ENCODE assay signal across 1 cellular context in the genomic region with DNA sequence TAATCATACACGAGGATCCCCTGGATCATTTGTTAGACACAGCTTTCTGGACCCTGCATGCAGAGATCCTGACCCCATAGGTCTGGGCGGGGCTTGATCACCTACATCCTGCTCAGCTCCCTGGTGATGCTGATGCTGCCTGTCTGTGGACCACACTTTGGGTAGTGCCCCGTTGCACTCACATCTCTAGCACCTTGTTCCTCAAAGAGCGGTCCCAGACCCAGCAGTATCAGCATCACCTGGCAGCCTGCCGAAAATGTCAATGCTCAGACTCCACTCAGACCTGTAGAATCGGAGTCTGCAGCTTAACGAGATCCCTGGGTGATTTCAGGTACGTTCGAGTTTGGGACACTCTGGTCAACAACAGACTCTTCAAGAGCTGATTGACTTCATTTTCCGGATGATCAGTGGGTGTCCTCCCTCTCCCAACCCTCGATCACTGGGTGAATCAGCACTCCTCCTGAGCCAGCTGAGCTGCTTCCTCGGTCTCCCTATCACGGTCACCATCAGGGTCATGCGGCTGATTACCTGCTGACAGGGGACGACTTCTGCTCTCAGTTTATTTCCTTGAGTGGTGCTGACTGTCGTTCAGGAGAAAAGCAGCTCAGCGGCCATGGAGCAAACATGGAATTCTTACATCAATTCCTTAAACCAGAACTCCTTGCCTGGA.
TF ChIP-seq lines count a peak whose summit lies in the region.

No MANE protein-coding gene starts in this region.

TF ChIP-seq in K562, 482 proteins besides CTCF, POLR2A, EP300 and RAD21:
- TF ChIP-seq SRSF7 (optimal IDR thresholded peaks at IDR 0.05; ENCODE audit: low read depth, low read length) (no peak), RBM39 (optimal IDR thresholded peaks at IDR 0.05; ENCODE audit: low read depth, low read length) (no peak), ZNF57 (CRISPR knock-in tag; IDR thresholded peaks at IDR 0.05) (no peak), SETDB1 (IDR thresholded peaks at IDR 0.05; ENCODE audit: low read length) (no peak), PKNOX1 (IDR thresholded peaks at IDR 0.05) (peak; percentile 12; the same call in 1 of the 2 replicates), MEIS2 (IDR thresholded peaks at IDR 0.05; ENCODE audit: partially characterized antibody) (peak; percentile 68), ZNF280A (IDR thresholded peaks at IDR 0.05; ENCODE audit: low read depth, partially characterized antibody) (no peak), NR2C2 (CRISPR knock-in tag; IDR thresholded peaks at IDR 0.05) (no peak), NR2C2 (tag; IDR thresholded peaks at IDR 0.05) (peak; percentile 26; the same call in 1 of the 2 replicates), ZNF583 (CRISPR knock-in tag; IDR thresholded peaks at IDR 0.05) (no peak), TFAP4 (CRISPR knock-in tag; IDR thresholded peaks at IDR 0.05; ENCODE audit: borderline replicate concordance) (0 out of 2 replicates have a peak, but pooled peaks have one; percentile 18), HNRNPK (IDR thresholded peaks at IDR 0.05; ENCODE audit: low read depth, low read length, poor library complexity, severe bottlenecking) (no peak), ZNF707 (CRISPR knock-in tag; conservative IDR thresholded peaks at IDR 0.05) (no peak), NFE2 (IDR thresholded peaks at IDR 0.05; ENCODE audit: low read depth) (peak; percentile 55), ZFP1 (CRISPR knock-in tag; IDR thresholded peaks at IDR 0.05) (no peak), PBX2 (CRISPR knock-in tag; IDR thresholded peaks at IDR 0.05; ENCODE audit: low read depth) (no peak), PBX2 (tag; conservative IDR thresholded peaks at IDR 0.05; ENCODE audit: low read depth) (0 out of 2 replicates have a peak, but pooled peaks have one; percentile 14), CC2D1A (IDR thresholded peaks at IDR 0.05) (no peak), BCOR (IDR thresholded peaks at IDR 0.05) (no peak), SRF (CRISPR knock-in tag; IDR thresholded peaks at IDR 0.05) (no peak)
- TF ChIP-seq, protein P1, sequence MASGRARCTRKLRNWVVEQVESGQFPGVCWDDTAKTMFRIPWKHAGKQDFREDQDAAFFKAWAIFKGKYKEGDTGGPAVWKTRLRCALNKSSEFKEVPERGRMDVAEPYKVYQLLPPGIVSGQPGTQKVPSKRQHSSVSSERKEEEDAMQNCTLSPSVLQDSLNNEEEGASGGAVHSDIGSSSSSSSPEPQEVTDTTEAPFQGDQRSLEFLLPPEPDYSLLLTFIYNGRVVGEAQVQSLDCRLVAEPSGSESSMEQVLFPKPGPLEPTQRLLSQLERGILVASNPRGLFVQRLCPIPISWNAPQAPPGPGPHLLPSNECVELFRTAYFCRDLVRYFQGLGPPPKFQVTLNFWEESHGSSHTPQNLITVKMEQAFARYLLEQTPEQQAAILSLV (tag; IDR thresholded peaks at IDR 0.05), result no peak
